ENCODE assay signal across 12 cellular contexts in genomic region chr16:2226245-2226793, GRCh38. TPM values are rescaled to one million over a fixed set of nuclear protein-coding genes. Genes with fewer than 3 reads are reported as not detected.
DNase-seq lines count a peak whose midpoint lies in the region; ATAC-seq and TF ChIP-seq lines count a peak whose summit lies in the region.
"Had no signal": no experiment of that assay in that cellular context is flagged by ENCODE, and none has a peak within 500 bp of the region (broad histone marks: within the 10 kb centered on the region; RNA-seq: fewer than 3 reads in every experiment).

No MANE protein-coding gene starts in this region.

- H3K27ac Mint-ChIP-seq in endodermal cell: peak overlapping the region; percentile 87
- H3K27ac Mint-ChIP-seq in neural progenitor cell: peak overlapping the region; percentile 76
- H3K27ac Mint-ChIP-seq: stimulated activated naive CD8-positive, alpha-beta T cell treated with anti-CD3 and anti-CD28 coated beads, Interleukin-15, amount 100 ng/mL, for 72 hours had no signal

- H3K9ac ChIP-seq in endodermal cell (ENCODE audit: extremely low read depth, low read length, poor library complexity, severe bottlenecking) (no peak overlapping the region), neural progenitor cell (no peak overlapping the region)

- H3K4me2 ChIP-seq in neural progenitor cell: no peak overlapping the region

- no peak overlapping the region for H2AFZ ChIP-seq in neural progenitor cell (replicated peaks)

- H3K9me3 Mint-ChIP-seq in endodermal cell (no peaks in the 10 kb centered on the region), neural progenitor cell (no peaks in the 10 kb centered on the region)
- H3K9me3 Mint-ChIP-seq: stimulated activated naive CD8-positive, alpha-beta T cell treated with anti-CD3 and anti-CD28 coated beads, Interleukin-15, amount 100 ng/mL, for 72 hours had no signal

- no peaks in the 10 kb centered on the region for H3K4me1 ChIP-seq in endodermal cell (ENCODE audit: control insufficient read depth, insufficient read depth, low read length)
- peaks cover 7% of the 10 kb centered on the region for H3K4me1 ChIP-seq in neural progenitor cell

- DNase-seq in DMS53 (lab: John Stamatoyannopoulos, UW) (peak; percentile 72), LoVo (ENCODE audit: low spot score) (peak; percentile 39), endodermal cell (no peak), neural progenitor cell (ENCODE audit: low spot score) (no peak), NAMALWA (ENCODE audit: low spot score) (no peak), cerebellum (ENCODE audit: low spot score) (no peak)
- DNase-seq in stimulated activated CD4-positive, alpha-beta T cell treated with anti-CD3 and anti-CD28 coated beads, Interleukin-1b, Interleukin-23, amount 100 ng/mL, for 48 hours: no peak
- DNase-seq: activated T-cell treated with anti-CD3 and anti-CD28 coated beads for 4 hours; NK-92 treated with Interleukin-12 subunit alpha and Interleukin-12 subunit beta, amount 100 ng/mL, for 24 hours; stimulated activated naive CD8-positive, alpha-beta T cell treated with anti-CD3 and anti-CD28 coated beads, Interleukin-15, amount 100 ng/mL, for 72 hours; T1000 had no signal

- WGBS in endodermal cell (ENCODE audit: insufficient coverage in 1 of 2, insufficient read length in 1 of 2), 2 experiments: 94 to 100% methylated on average over 2 to 9 of the region's 9 CpGs

- H3F3A ChIP-seq in neural progenitor cell (ENCODE audit: low read depth): peaks cover 3% of the 10 kb centered on the region

- H3K36me3 ChIP-seq in endodermal cell (ENCODE audit: control insufficient read depth, insufficient read depth, low read length) (peaks cover 25% of the 10 kb centered on the region), neural progenitor cell (no peaks in the 10 kb centered on the region)

- H3K9me3 ChIP-seq in endodermal cell (ENCODE audit: control insufficient read depth, low read length) (no peaks in the 10 kb centered on the region), neural progenitor cell (ENCODE audit: low read depth) (no peaks in the 10 kb centered on the region)

- no peaks in the 10 kb centered on the region for H3K27me3 ChIP-seq in endodermal cell (ENCODE audit: control insufficient read depth, insufficient read depth, low read length, poor library complexity, severe bottlenecking)
- no peaks in the 10 kb centered on the region for H3K27me3 ChIP-seq in neural progenitor cell

- H4K20me1 ChIP-seq in neural progenitor cell (ENCODE audit: low read depth): peaks cover 34% of the 10 kb centered on the region

- TF ChIP-seq CTCF in endodermal cell (conservative IDR thresholded peaks at IDR 0.05) (no peak), neural progenitor cell (IDR thresholded peaks at IDR 0.05) (no peak)

- H3K4me3 Mint-ChIP-seq in endodermal cell (no peak overlapping the region), neural progenitor cell (peak overlapping the region; percentile 70)
- H3K4me3 Mint-ChIP-seq: stimulated activated naive CD8-positive, alpha-beta T cell treated with anti-CD3 and anti-CD28 coated beads, Interleukin-15, amount 100 ng/mL, for 72 hours had no signal

- H3K4me1 Mint-ChIP-seq in endodermal cell: peaks cover 4% of the 10 kb centered on the region
- peaks cover 9% of the 10 kb centered on the region for H3K4me1 Mint-ChIP-seq in neural progenitor cell

- no peak overlapping the region for H3K4me3 ChIP-seq in endodermal cell (ENCODE audit: low read length)
- no peak overlapping the region for H3K4me3 ChIP-seq in neural progenitor cell

- H3K36me3 Mint-ChIP-seq in endodermal cell (ENCODE audit: low read depth) (peaks cover 15% of the 10 kb centered on the region), neural progenitor cell (peaks cover 2% of the 10 kb centered on the region)

- H3K27ac ChIP-seq in endodermal cell (ENCODE audit: low read depth, low read length) (no peak overlapping the region), neural progenitor cell (no peak overlapping the region)

- H3K79me2 ChIP-seq in neural progenitor cell (ENCODE audit: low read depth): peaks cover 41% of the 10 kb centered on the region

- no peak for ATAC-seq in HG03108 (IDR thresholded peaks at IDR 0.05; ENCODE audit: unreplicated experiment)
- ATAC-seq: stimulated activated naive CD8-positive, alpha-beta T cell treated with anti-CD3 and anti-CD28 coated beads, Interleukin-15, amount 100 ng/mL, for 72 hours had no signal

- H3K27me3 Mint-ChIP-seq in endodermal cell (ENCODE audit: insufficient read depth): no peaks in the 10 kb centered on the region
- peaks cover 2% of the 10 kb centered on the region for H3K27me3 Mint-ChIP-seq in neural progenitor cell (ENCODE audit: insufficient read depth, low read depth)
- H3K27me3 Mint-ChIP-seq: stimulated activated naive CD8-positive, alpha-beta T cell treated with anti-CD3 and anti-CD28 coated beads, Interleukin-15, amount 100 ng/mL, for 72 hours had no signal

RNA-seq across cellular contexts. Expression of gene E4F1, which starts 2.9 kb away (rescaled TPM):
- total RNA-seq in endodermal cell (10 to 100 TPM; 24.5 to 29.6 TPM), neural progenitor cell (ENCODE audit: low replicate concordance) (7.4 and 37.7 TPM in 2 replicates), cerebellum (25.3 TPM)
- 25.0 TPM for polyA plus RNA-seq in endodermal cell (2013, experiment 1 of 2)
- polyA plus RNA-seq in endodermal cell (2013, experiment 2 of 2): 18.9 TPM

RNA-seq across cellular contexts. Expression of gene DNASE1L2, which starts 9.9 kb away (rescaled TPM):
- 1 to 10 TPM in 1 of 2 donors, under 1 TPM in 1; 0.35 to 1.3 TPM for total RNA-seq in endodermal cell
- 0.53 TPM for polyA plus RNA-seq in endodermal cell (2013, experiment 1 of 2)
- polyA plus RNA-seq in endodermal cell (2013, experiment 2 of 2): 0.83 TPM
- 0.21 and 1.6 TPM in 2 replicates for total RNA-seq in neural progenitor cell (ENCODE audit: low replicate concordance)
- total RNA-seq in cerebellum: 3.5 TPM

RNA-seq across cellular contexts. Expression of gene PGP, which starts 11.7 kb away (rescaled TPM):
- total RNA-seq in endodermal cell (10 to 100 TPM; 31.0 to 32.0 TPM), neural progenitor cell (ENCODE audit: low replicate concordance) (13.3 and 42.9 TPM in 2 replicates), cerebellum (13.7 TPM)
- polyA plus RNA-seq in endodermal cell (2013, experiment 1 of 2): 32.6 TPM
- 31.5 TPM for polyA plus RNA-seq in endodermal cell (2013, experiment 2 of 2)

RNA-seq across cellular contexts. Expression of gene BRICD5, which starts 15.7 kb away (rescaled TPM):
- total RNA-seq in endodermal cell: 10 to 100 TPM in 1 of 2 donors, 1 to 10 TPM in 1; 7.7 to 15.0 TPM
- 17.3 TPM for polyA plus RNA-seq in endodermal cell (2013, experiment 1 of 2)
- polyA plus RNA-seq in endodermal cell (2013, experiment 2 of 2): 15.4 TPM
- total RNA-seq in neural progenitor cell (ENCODE audit: low replicate concordance): 5.2 and 14.5 TPM in 2 replicates
- total RNA-seq in cerebellum: 12.3 TPM

RNA-seq across cellular contexts. Expression of gene MLST8, which starts 21.1 kb away (rescaled TPM):
- total RNA-seq in endodermal cell (10 to 100 TPM; 60.3 to 70.8 TPM), neural progenitor cell (ENCODE audit: low replicate concordance) (24.9 and 89.0 TPM in 2 replicates), cerebellum (8.9 TPM)
- 64.9 TPM for polyA plus RNA-seq in endodermal cell (2013, experiment 1 of 2)
- polyA plus RNA-seq in endodermal cell (2013, experiment 2 of 2): 61.5 TPM

Comparison
In these comparisons a context has a peak if more than half of its experiments do, and no peak if none do; other contexts are left out.
1. DNase-seq: peak in DMS53 (single experiment) and LoVo (single experiment); none in endodermal cell (single experiment), neural progenitor cell (single experiment), NAMALWA (single experiment), cerebellum (single experiment) and stimulated activated CD4-positive, alpha-beta T cell treated with anti-CD3 and anti-CD28 coated beads, Interleukin-1b, Interleukin-23, amount 100 ng/mL, for 48 hours (single experiment).